ENCODE assay signal across 13 cellular contexts in genomic region chr3:38528457-38528856, GRCh38.
DNase-seq lines count a peak whose midpoint lies in the region; ATAC-seq and TF ChIP-seq lines count a peak whose summit lies in the region.
"Had no signal": no experiment of that assay in that cellular context is flagged by ENCODE, and none has a peak within 500 bp of the region (broad histone marks: within the 10 kb centered on the region; RNA-seq: fewer than 3 reads in every experiment).

No MANE protein-coding gene starts in this region.

- no peak for ATAC-seq in GM18511 (IDR thresholded peaks at IDR 0.05; ENCODE audit: unreplicated experiment)

- H3K4me3 ChIP-seq in OCI-LY1 (ENCODE audit: low read depth, low read length, poor library complexity, severe bottlenecking), result no peak overlapping the region
- H3K4me3 ChIP-seq: dorsolateral prefrontal cortex, PC-9 had no signal

- H3K27ac ChIP-seq in 22Rv1, result no peak overlapping the region
- no peak overlapping the region for H3K27ac ChIP-seq in OCI-LY1 (ENCODE audit: low read depth, low read length, poor library complexity, severe bottlenecking)
- H3K27ac ChIP-seq: dorsolateral prefrontal cortex, PC-9 had no signal

- H3K9me3 ChIP-seq in OCI-LY1 (ENCODE audit: low read length), result no peaks in the 10 kb centered on the region

- no peak overlapping the region for H3K4me2 ChIP-seq in OCI-LY1 (ENCODE audit: low read length)
- H3K4me2 ChIP-seq: PC-9 had no signal

- H2AFZ ChIP-seq in OCI-LY1 (ENCODE audit: low read length), result no peak overlapping the region
- H2AFZ ChIP-seq: PC-9 had no signal

- no peak overlapping the region for H3K9ac ChIP-seq in OCI-LY1 (ENCODE audit: low read length)

- H3K4me1 ChIP-seq in OCI-LY1 (ENCODE audit: insufficient read depth, low read length, severe bottlenecking), result no peaks in the 10 kb centered on the region

- no peaks in the 10 kb centered on the region for H3K27me3 ChIP-seq in OCI-LY1 (ENCODE audit: insufficient read depth, low read length)
- H3K27me3 ChIP-seq: dorsolateral prefrontal cortex had no signal

- no peaks in the 10 kb centered on the region for H3K79me2 ChIP-seq in OCI-LY1 (ENCODE audit: insufficient read depth, low read length)

- DNase-seq in GM13977 (ENCODE audit: low spot score), result no peak
- peak; percentile 13 to 43 for DNase-seq in erythroblast (lab: John Stamatoyannopoulos, UW)
- DNase-seq in NCI-H526 treated with DMSO at 0.1 percent for 48 hours (lab: John Stamatoyannopoulos, UW), result no peak
- DNase-seq in cerebellar cortex (ENCODE audit: low spot score), result no peak
- no peak for DNase-seq in hypothalamus (lab: John Stamatoyannopoulos, UW)
- DNase-seq: dorsolateral prefrontal cortex, EL, mammary epithelial cell, NCI-H2029 treated with DMSO at 0.1 percent for 48 hours, PC-9 had no signal

- H3K36me3 ChIP-seq in OCI-LY1 (ENCODE audit: insufficient read depth, low read length), result peaks cover 35% of the 10 kb centered on the region

- in situ Hi-C loops in GM13977 (cut with MboI; ENCODE audit: low pct_unique_long_range_greater_than_20kb, low sequenced_read_pairs, unreplicated experiment), result loop anchor here (25.0 kb wide), 1 partner anchor 484 kb away; no protein-coding TSS in a partner anchor

- no peak for TF ChIP-seq POLR2A in erythroblast (IDR thresholded peaks at IDR 0.05; ENCODE audit: low read length)

- H3K9me2 ChIP-seq in OCI-LY1 (ENCODE audit: low read depth, low read length), result no peaks in the 10 kb centered on the region

- H4K20me1 ChIP-seq in OCI-LY1 (ENCODE audit: insufficient read depth, low read length), result no peaks in the 10 kb centered on the region

- no peaks in the 10 kb centered on the region for H3F3A ChIP-seq in OCI-LY1 (ENCODE audit: insufficient read depth, low read length)

- TF ChIP-seq CTCF in 22Rv1 (IDR thresholded peaks at IDR 0.05) (0 out of 2 replicates have a peak, but pooled peaks have one; percentile 10), GM13977 (IDR thresholded peaks at IDR 0.05; ENCODE audit: extremely low read depth, insufficient read depth, missing control alignments) (peak; percentile 8), OCI-LY1 (IDR thresholded peaks at IDR 0.05; ENCODE audit: low read length) (peak; percentile 31; the same call in 1 of the 2 replicates)

Comparison
In these comparisons a context has a peak if more than half of its experiments do, and no peak if none do; other contexts are left out.
1. DNase-seq: peak in erythroblast (2 of 2); none in GM13977 (single experiment), NCI-H526 treated with DMSO at 0.1 percent for 48 hours (single experiment), cerebellar cortex (single experiment) and hypothalamus (0 of 51).
2. Peak in every context shown above with its lines, with median percentiles within 50 percentile points of each other: CTCF ChIP-seq.